ENCODE assay signal across 11 cellular contexts in the genomic region with DNA sequence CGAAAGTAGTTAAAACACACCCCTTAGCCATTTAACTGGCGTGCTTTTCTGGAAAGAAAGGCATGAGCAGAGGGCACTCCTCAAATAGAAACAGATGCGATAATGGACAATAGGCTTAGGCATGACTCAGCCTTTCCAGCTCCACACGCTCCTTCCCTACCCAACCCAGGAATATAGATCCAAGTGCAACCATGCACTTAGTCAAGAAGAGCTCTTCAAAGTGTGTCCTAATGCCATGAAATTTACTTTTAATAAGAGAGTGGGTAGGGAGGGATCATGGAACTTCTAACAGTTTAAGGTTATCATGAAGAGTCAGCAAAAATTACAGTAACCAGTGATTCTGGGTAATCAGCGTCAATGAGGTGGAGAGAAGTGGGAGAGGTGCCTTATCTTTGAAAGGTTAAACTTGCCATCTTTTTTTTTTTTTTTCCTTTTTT. TPM values are rescaled to one million over a fixed set of nuclear protein-coding genes. Genes with fewer than 3 reads are reported as not detected.
A peak's percentile ranks its signal among the peaks of the same experiment; 100 is the strongest.
DNase-seq lines count a peak whose midpoint lies in the region; FAIRE-seq and TF ChIP-seq lines count a peak whose summit lies in the region.
"Had no signal": no experiment of that assay in that cellular context is flagged by ENCODE, and none has a peak within 500 bp of the region (broad histone marks: within the 10 kb centered on the region; RNA-seq: fewer than 3 reads in every experiment).

No MANE protein-coding gene starts in this region.

- H3K36me3 ChIP-seq in H7 (replicated peaks; ENCODE audit: control insufficient read depth, insufficient read depth, low read length) (no peaks in the 10 kb centered on the region), ovary (no peaks in the 10 kb centered on the region)

- no peak for TF ChIP-seq CTCF in ovary (IDR thresholded peaks at IDR 0.05)

- DNase-seq in EH (ENCODE audit: low read depth) (peak; percentile 87), OCI-M1 (lab: John Stamatoyannopoulos, UW) (peak; percentile 71), erythroblast (lab: John Stamatoyannopoulos, UW) (peak; percentile 36 to 52), non-pigmented ciliary epithelial cell (ENCODE audit: low read depth) (peak; percentile 70), H7 (no peak), NCI-H2029 (lab: John Stamatoyannopoulos, UW) (no peak), ovary (no peak), GM12891 (ENCODE audit: insufficient read length, low spot score) (no peak)
- DNase-seq: caudate nucleus, NCI-H1105 had no signal

- no peaks in the 10 kb centered on the region for H3K27me3 ChIP-seq in H7 (ENCODE audit: control insufficient read depth, insufficient read depth, low read length)
- no peaks in the 10 kb centered on the region for H3K27me3 ChIP-seq in ovary

- intact Hi-C loops in ovary (cut with DNase I), result loop anchor here (2.0 to 10.0 kb wide), 7 partner anchors 133 to 247 kb away; partner anchors contain the start of genes TRAM2 (in 2 of the 4) and MCM3 (in 1 of the 4)

- no peak for TF ChIP-seq POLR2A in erythroblast (IDR thresholded peaks at IDR 0.05; ENCODE audit: low read length)
- TF ChIP-seq POLR2A in ovary (IDR thresholded peaks at IDR 0.05), result no peak
- TF ChIP-seq POLR2A in GM12891 (IDR thresholded peaks at IDR 0.05; ENCODE audit: low read depth, low read length), result no peak

- H3K9me3 ChIP-seq in ovary, result no peaks in the 10 kb centered on the region

- TF ChIP-seq EP300 in ovary (IDR thresholded peaks at IDR 0.05), result no peak

- peaks cover 2% of the 10 kb centered on the region for H3K4me1 ChIP-seq in ovary (ENCODE audit: insufficient read depth)

- H3K4me3 ChIP-seq in H7 (ENCODE audit: insufficient read depth, low read depth, low read length) (no peak overlapping the region), ovary (no peak overlapping the region)

- H3K27ac ChIP-seq in ovary, result no peak overlapping the region

- FAIRE-seq in GM12891 (lab: Jason Lieb, UNC), result no peak
- FAIRE-seq: TTC549 had no signal

- 77 to 80% (median 80%) methylated on average over 5 of the region's 5 CpGs for WGBS in ovary, 3 donors

TF ChIP-seq in GM12891, 5 proteins besides CTCF, POLR2A, EP300 and RAD21:
- TF ChIP-seq POLR2AphosphoS5 (IDR thresholded peaks at IDR 0.05; ENCODE audit: low read depth, low read length) (no peak), POU2F2 (IDR thresholded peaks at IDR 0.05; ENCODE audit: low read depth, low read length) (no peak), TAF1 (IDR thresholded peaks at IDR 0.05; ENCODE audit: low read depth, low read length) (no peak), SPI1 (IDR thresholded peaks at IDR 0.05; ENCODE audit: low read depth, low read length) (no peak), PAX5 (IDR thresholded peaks at IDR 0.05; ENCODE audit: insufficient read depth, low read length, severe bottlenecking) (no peak)

RNA-seq across cellular contexts. Expression of gene EFHC1, which starts 2.4 kb away (rescaled TPM):
- total RNA-seq in H7 (2014; rRNA removed; shearing (Covaris generic)), result 11.5 and 15.7 TPM in 2 replicates
- total RNA-seq in ovary, result 10 to 100 TPM; 17.6 to 59.5 (median 23.5) TPM
- 10 to 100 TPM; 12.1 to 27.1 TPM for polyA plus RNA-seq in ovary
- polyA plus RNA-seq in GM12891 (2012; ENCODE audit: low read depth, missing spikeins), result 12.8 TPM

RNA-seq across cellular contexts. Expression of gene PAQR8, which starts 55.7 kb away (rescaled TPM):
- total RNA-seq in H7 (2014; rRNA removed; shearing (Covaris generic)), result 4.6 and 6.7 TPM in 2 replicates
- total RNA-seq in ovary, result 10 to 100 TPM; 13.2 to 33.6 (median 24.0) TPM
- polyA plus RNA-seq in ovary, result 10 to 100 TPM; 15.2 to 24.1 TPM
- polyA plus RNA-seq in GM12891 (2012; ENCODE audit: low read depth, missing spikeins), result 8.6 TPM

Comparison
In these comparisons a context has a peak if more than half of its experiments do, and no peak if none do; other contexts are left out.
1. DNase-seq: peak in EH (single experiment), OCI-M1 (single experiment), erythroblast (2 of 2) and non-pigmented ciliary epithelial cell (single experiment); none in H7 (single experiment), NCI-H2029 (single experiment), ovary (0 of 5) and GM12891 (single experiment).